Comparison of ENCODE assay signal across 19 cellular contexts in genomic region chr18:67367540-67367939, GRCh38.
"Had no signal": no experiment of that assay in that cellular context is flagged by ENCODE, and none has a peak within 500 bp of the region (broad histone marks: within the 10 kb centered on the region; RNA-seq: fewer than 3 reads in every experiment).

No MANE protein-coding gene starts in this region.

- H3K27ac Mint-ChIP-seq: activated B cell treated with CpG ODN at 0.5 μM for 24 hours; activated CD8-positive, alpha-beta T cell treated with anti-CD3 and anti-CD28 coated beads for 36 hours; activated naive CD4-positive, alpha-beta T cell treated with anti-CD3 and anti-CD28 coated beads, Interleukin-2, amount 50 U/mL, for 24 hours; nephron had no signal

- H3K36me3 ChIP-seq: colonic mucosa, esophagus muscularis mucosa, tibial nerve, vagina had no signal

- H3K9me3 ChIP-seq: colonic mucosa, esophagus muscularis mucosa, tibial nerve, vagina had no signal

- H3K27ac ChIP-seq: colonic mucosa, esophagus muscularis mucosa, tibial nerve, vagina had no signal

- H3K4me3 Mint-ChIP-seq: activated B cell treated with CpG ODN at 0.5 μM for 24 hours; activated CD8-positive, alpha-beta T cell treated with anti-CD3 and anti-CD28 coated beads for 36 hours; activated naive CD4-positive, alpha-beta T cell treated with anti-CD3 and anti-CD28 coated beads, Interleukin-2, amount 50 U/mL, for 24 hours; nephron had no signal

- H3K9me3 Mint-ChIP-seq: activated CD8-positive, alpha-beta T cell treated with anti-CD3 and anti-CD28 coated beads for 36 hours; activated naive CD4-positive, alpha-beta T cell treated with anti-CD3 and anti-CD28 coated beads, Interleukin-2, amount 50 U/mL, for 24 hours; nephron had no signal

- H3K4me1 Mint-ChIP-seq: activated B cell treated with CpG ODN at 0.5 μM for 24 hours; activated naive CD4-positive, alpha-beta T cell treated with anti-CD3 and anti-CD28 coated beads, Interleukin-2, amount 50 U/mL, for 24 hours; nephron had no signal

- H3K36me3 Mint-ChIP-seq: activated naive CD4-positive, alpha-beta T cell treated with anti-CD3 and anti-CD28 coated beads, Interleukin-2, amount 50 U/mL, for 24 hours had no signal

- H3K4me3 ChIP-seq: colonic mucosa, esophagus muscularis mucosa, tibial nerve, vagina had no signal

- H3K27me3 ChIP-seq: colonic mucosa, esophagus muscularis mucosa, tibial nerve, vagina had no signal

- H3K27me3 Mint-ChIP-seq: activated B cell treated with CpG ODN at 0.5 μM for 24 hours; activated naive CD4-positive, alpha-beta T cell treated with anti-CD3 and anti-CD28 coated beads, Interleukin-2, amount 50 U/mL, for 24 hours had no signal

- ATAC-seq: activated CD8-positive, alpha-beta T cell treated with anti-CD3 and anti-CD28 coated beads for 36 hours had no signal

- H3K4me1 ChIP-seq: colonic mucosa, tibial nerve, vagina had no signal

- DNase-seq: activated B cell treated with CpG ODN at 0.5 μM for 24 hours; activated CD4-positive, alpha-beta T cell treated with anti-CD3 and anti-CD28 coated beads for 48 hours; activated CD8-positive, alpha-beta T cell treated with anti-CD3 and anti-CD28 coated beads for 36 hours; activated effector memory CD4-positive, alpha-beta T cell treated with anti-CD3 and anti-CD28 coated beads, Interleukin-2, amount 50 U/mL, for 16 hours; activated T-cell treated with anti-CD3 and anti-CD28 coated beads, Interleukin-2, amount 50 U/mL, for 48 hours; central memory CD4-positive, alpha-beta T cell; colonic mucosa; glutamatergic neuron; nucleus accumbens; posterior cingulate gyrus; retina; stimulated activated CD4-positive, alpha-beta T cell treated with anti-CD3 and anti-CD28 coated beads, Interleukin-2, amount 100 ng/mL, for 48 hours; stimulated activated naive CD4-positive, alpha-beta T cell treated with Interleukin-2 at 50 U/mL for 16 hours; substantia nigra had no signal
